In the genomic region with DNA sequence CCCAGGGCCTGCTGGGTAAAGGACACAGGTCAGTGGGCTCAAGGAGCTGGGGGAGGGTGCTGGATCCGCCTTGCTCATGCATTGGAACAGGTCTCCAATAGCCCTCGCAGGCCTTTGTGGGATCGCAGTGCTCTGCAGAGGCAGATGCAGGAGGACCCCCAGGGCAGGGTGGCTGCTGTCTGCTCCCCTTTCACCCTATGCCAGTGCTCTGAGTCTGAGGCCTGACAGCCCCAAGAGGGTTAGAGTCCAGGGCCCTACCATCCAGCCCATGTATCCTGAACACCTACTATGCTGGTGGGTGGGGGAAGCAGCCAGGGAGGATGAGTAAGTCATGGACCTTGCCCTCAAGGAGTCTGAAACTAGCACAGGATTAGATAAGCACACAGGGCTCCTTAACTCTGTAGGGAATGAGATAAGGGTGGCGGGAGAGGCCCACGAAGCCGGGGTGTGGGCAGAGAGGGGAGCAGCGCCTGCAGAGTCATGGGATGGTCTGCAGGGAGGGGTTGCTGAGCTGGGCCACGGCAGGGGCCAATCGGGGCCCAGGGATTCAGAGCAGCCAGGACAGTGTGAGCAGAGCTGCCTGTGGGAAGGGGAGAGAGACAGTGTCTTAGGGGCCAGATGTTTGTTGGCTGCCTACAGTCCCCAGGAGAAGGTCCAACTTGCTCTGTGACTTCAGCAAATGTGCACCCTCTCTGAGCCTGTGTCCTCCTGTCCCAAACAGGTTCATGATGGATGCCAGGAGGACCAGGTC, we compare ENCODE assay signal across 8 cellular contexts. TPM values are rescaled to one million over a fixed set of nuclear protein-coding genes. Genes with fewer than 3 reads are reported as not detected.
A peak's percentile ranks its signal among the peaks of the same experiment; 100 is the strongest.
DNase-seq lines count a peak whose midpoint lies in the region; ATAC-seq and TF ChIP-seq lines count a peak whose summit lies in the region.
"Had no signal": no experiment of that assay in that cellular context is flagged by ENCODE, and none has a peak within 500 bp of the region (broad histone marks: within the 10 kb centered on the region; RNA-seq: fewer than 3 reads in every experiment).

No MANE protein-coding gene starts in this region.

- no peak overlapping the region for H3K27ac Mint-ChIP-seq in CD8-positive, alpha-beta memory T cell

- peaks cover 20 to 31% (median 24%) of the 10 kb centered on the region in 3 donors for H3K4me1 Mint-ChIP-seq in CD8-positive, alpha-beta memory T cell

- no peaks in the 10 kb centered on the region for H3K36me3 Mint-ChIP-seq in CD8-positive, alpha-beta memory T cell

- no peaks in the 10 kb centered on the region for H3K9me3 Mint-ChIP-seq in CD8-positive, alpha-beta memory T cell

- H3K9me3 ChIP-seq in CD8-positive, alpha-beta memory T cell (ENCODE audit: low read length) = no peaks in the 10 kb centered on the region
- H3K9me3 ChIP-seq in Peyer's patch = no peaks in the 10 kb centered on the region

- no peak overlapping the region for H3K4me3 ChIP-seq in CD8-positive, alpha-beta memory T cell (ENCODE audit: low read length)
- peak overlapping the region in 2 of 4 donors; percentile 61 to 85 for H3K4me3 ChIP-seq in Peyer's patch
- H3K4me3 ChIP-seq: SK-N-MC had no signal

- no peak for TF ChIP-seq CTCF in Peyer's patch (IDR thresholded peaks at IDR 0.05)

- H3K27me3 Mint-ChIP-seq in CD8-positive, alpha-beta memory T cell = no peaks in the 10 kb centered on the region

- DNase-seq in CD8-positive, alpha-beta memory T cell = no peak
- DNase-seq in Peyer's patch (peak in 2 of 3 donors; percentile 88 to 91), left lobe of liver (ENCODE audit: low spot score) (no peak), C1 segment of cervical spinal cord (lab: John Stamatoyannopoulos, UW) (no peak)
- no peak for DNase-seq in activated naive CD4-positive, alpha-beta T cell treated with Interleukin-2 at 50 U/mL for 16 hours
- DNase-seq: NCI-H2171 treated with DMSO at 0.1 percent for 48 hours had no signal

- peaks cover 29% of the 10 kb centered on the region for H3K4me1 ChIP-seq in CD8-positive, alpha-beta memory T cell (ENCODE audit: insufficient read depth, low read length)
- peaks cover 3 to 15% (median 13%) of the 10 kb centered on the region in 4 donors for H3K4me1 ChIP-seq in Peyer's patch

- POLR2A ChIA-PET in CD8-positive, alpha-beta memory T cell (lab: Charles Lee) = interaction anchor here (1.0 to 1.9 kb wide), 3 partner anchors 10 to 35 kb away, joined by 7 to 12 read pairs (median 8); partner anchors contain the start of gene EHD1

- peak; percentile 71 to 89 for TF ChIP-seq POLR2A in Peyer's patch (IDR thresholded peaks at IDR 0.05)

- no peaks in the 10 kb centered on the region for H3K27me3 ChIP-seq in CD8-positive, alpha-beta memory T cell (ENCODE audit: insufficient read depth, low read length, poor library complexity, severe bottlenecking)
- H3K27me3 ChIP-seq in Peyer's patch = no peaks in the 10 kb centered on the region

- CTCF ChIA-PET in CD8-positive, alpha-beta memory T cell (lab: Charles Lee) = interaction anchor here (3.3 to 29.6 kb wide), 2 partner anchors 11 to 34 kb away, joined by 24 to 1256 read pairs; partner anchors contain the start of genes CDC42BPG and EHD1

- H3K27ac ChIP-seq in CD8-positive, alpha-beta memory T cell (ENCODE audit: low read depth, low read length) = peak overlapping the region; percentile 75
- peak overlapping the region; percentile 80 to 100 (median 90) for H3K27ac ChIP-seq in Peyer's patch
- H3K27ac ChIP-seq: SK-N-MC had no signal

- H3K36me3 ChIP-seq in CD8-positive, alpha-beta memory T cell (ENCODE audit: insufficient read depth, low read length) = no peaks in the 10 kb centered on the region
- H3K36me3 ChIP-seq in Peyer's patch = peaks cover 0 to 20% (median 0%) of the 10 kb centered on the region in 3 donors

- peak overlapping the region in 1 of 7 donors; percentile 42 for H3K4me3 Mint-ChIP-seq in CD8-positive, alpha-beta memory T cell

- peak; percentile 0 for ATAC-seq in left lobe of liver
- ATAC-seq in HG02981 (IDR thresholded peaks at IDR 0.05; ENCODE audit: unreplicated experiment) = no peak

RNA-seq across cellular contexts. Expression of gene EHD1, which starts 10.5 kb away (rescaled TPM):
- total RNA-seq in CD8-positive, alpha-beta memory T cell = 100 to 1,000 TPM; 102 to 110 TPM
- 258 TPM for polyA plus RNA-seq in CD8-positive, alpha-beta memory T cell
- total RNA-seq in Peyer's patch (100 to 1,000 TPM in 2 of 4 donors, 10 to 100 TPM in 2; 56.2 to 185 (median 98.6) TPM), left lobe of liver (29.9 TPM)

RNA-seq across cellular contexts. Expression of gene ATG2A, which starts 28.1 kb away (rescaled TPM):
- 10 to 100 TPM; 25.7 to 27.0 TPM for total RNA-seq in CD8-positive, alpha-beta memory T cell
- 7.6 TPM for polyA plus RNA-seq in CD8-positive, alpha-beta memory T cell
- total RNA-seq in Peyer's patch = 10 to 100 TPM; 38.8 to 79.6 (median 66.6) TPM
- total RNA-seq in left lobe of liver = 34.0 TPM

RNA-seq across cellular contexts. Expression of gene PPP2R5B, which starts 35.6 kb away (rescaled TPM):
- 10 to 100 TPM; 11.2 to 11.7 TPM for total RNA-seq in CD8-positive, alpha-beta memory T cell
- 7.8 TPM for polyA plus RNA-seq in CD8-positive, alpha-beta memory T cell
- total RNA-seq in Peyer's patch (10 to 100 TPM; 20.0 to 46.2 (median 22.5) TPM), left lobe of liver (9.1 TPM)

RNA-seq across cellular contexts. Expression of gene CDC42BPG, which starts 44.5 kb away (rescaled TPM):
- total RNA-seq in CD8-positive, alpha-beta memory T cell = 1 to 10 TPM in 1 of 2 experiments, under 1 TPM in 1; 0.66 to 2.3 TPM
- polyA plus RNA-seq in CD8-positive, alpha-beta memory T cell = 0.52 TPM
- total RNA-seq in Peyer's patch (10 to 100 TPM; 25.6 to 78.6 (median 52.1) TPM), left lobe of liver (1.2 TPM)

RNA-seq across cellular contexts. Expression of gene GPHA2, which starts 46.8 kb away (rescaled TPM):
- not detected for total RNA-seq in CD8-positive, alpha-beta memory T cell
- not detected for polyA plus RNA-seq in CD8-positive, alpha-beta memory T cell
- total RNA-seq in Peyer's patch (not detected), left lobe of liver (0.25 TPM)

Comparison
In these comparisons a context has a peak if more than half of its experiments do, and no peak if none do; other contexts are left out.
1. DNase-seq: peak in Peyer's patch (2 of 3); none in CD8-positive, alpha-beta memory T cell (0 of 5), left lobe of liver (single experiment), C1 segment of cervical spinal cord (0 of 14) and activated naive CD4-positive, alpha-beta T cell treated with Interleukin-2 at 50 U/mL for 16 hours (single experiment).